In genomic region chr10:1156616-1156886, GRCh38 we compare ENCODE assay signal across 1 cellular context.
TF ChIP-seq lines count a peak whose summit lies in the region.

No MANE protein-coding gene starts in this region.

TF ChIP-seq in H1, 55 proteins besides CTCF, POLR2A, EP300 and RAD21 (continued from another document):
- no peak for TF ChIP-seq SAP30 (IDR thresholded peaks at IDR 0.05; ENCODE audit: insufficient read depth, insufficient replicate concordance, low read length)
- no peak for TF ChIP-seq CEBPB (IDR thresholded peaks at IDR 0.05; ENCODE audit: low read depth, low read length)
- TF ChIP-seq CBX8 (IDR thresholded peaks at IDR 0.05; ENCODE audit: borderline replicate concordance, low read depth, low read length), result no peak
- no peak for TF ChIP-seq CHD7 (IDR thresholded peaks at IDR 0.05; ENCODE audit: insufficient replicate concordance, low read length)
- no peak for TF ChIP-seq TBP (IDR thresholded peaks at IDR 0.05; ENCODE audit: low read depth, low read length)
- TF ChIP-seq GTF2F1 (IDR thresholded peaks at IDR 0.05; ENCODE audit: borderline replicate concordance, low read depth, low read length), result no peak
- no peak for TF ChIP-seq ASH2L (IDR thresholded peaks at IDR 0.05; ENCODE audit: low read length)
- no peak for TF ChIP-seq SUZ12 (IDR thresholded peaks at IDR 0.05; ENCODE audit: low read length)
- no peak for TF ChIP-seq SIRT6 (IDR thresholded peaks at IDR 0.05; ENCODE audit: low read length)
- TF ChIP-seq FOSL1 (IDR thresholded peaks at IDR 0.05; ENCODE audit: insufficient read depth, low read depth, low read length), result no peak
- TF ChIP-seq USF2 (IDR thresholded peaks at IDR 0.05; ENCODE audit: low read length), result no peak
